Comparison of ENCODE assay signal across 20 cellular contexts in the genomic region with DNA sequence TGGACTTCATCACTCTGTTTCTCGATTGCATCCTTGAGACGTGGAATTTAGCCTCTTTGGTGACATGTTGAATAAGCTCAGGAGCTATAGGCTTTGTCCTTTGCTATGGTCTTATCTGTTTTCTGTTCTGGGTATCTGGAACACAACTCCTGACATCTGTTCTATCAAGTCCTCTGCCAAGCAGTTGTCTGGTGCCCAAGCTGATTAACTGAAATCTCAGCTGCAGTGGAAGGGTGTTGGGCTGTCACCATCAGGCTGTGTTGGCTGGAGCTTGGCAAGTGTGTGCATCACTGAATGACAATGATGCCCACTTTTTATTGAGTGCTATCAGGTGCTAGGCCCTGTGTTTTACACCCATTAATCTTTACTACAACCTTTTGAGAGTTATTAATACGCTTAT.
A peak's percentile ranks its signal among the peaks of the same experiment; 100 is the strongest.
DNase-seq lines count a peak whose midpoint lies in the region; FAIRE-seq and TF ChIP-seq lines count a peak whose summit lies in the region.
"Had no signal": no experiment of that assay in that cellular context is flagged by ENCODE, and none has a peak within 500 bp of the region (broad histone marks: within the 10 kb centered on the region; RNA-seq: fewer than 3 reads in every experiment).

No MANE protein-coding gene starts in this region.

- no peak for DNase-seq in HTR-8/SVneo (ENCODE audit: insufficient read length, low spot score)
- DNase-seq in NCI-H1694 treated with DMSO at 0.1 percent for 48 hours (lab: John Stamatoyannopoulos, UW) = peak; percentile 95
- DNase-seq in hippocampal formation (lab: John Stamatoyannopoulos, UW) = peak; percentile 28 to 46
- DNase-seq in putamen (ENCODE audit: low spot score) = peak; percentile 33
- no peak for DNase-seq in GOT3 (lab: John Stamatoyannopoulos, UW)
- DNase-seq in coronary artery (ENCODE audit: low spot score) = no peak
- no peak for DNase-seq in COLO668 (lab: John Stamatoyannopoulos, UW; ENCODE audit: unreplicated experiment)
- DNase-seq: ACHN; Calu3; CD8-positive, alpha-beta T cell; DMS53; EL; GF-D8; MV-4-11; NCI-H187; NCI-H69; Peyer's patch had no signal

- no peak for TF ChIP-seq CTCF in coronary artery (IDR thresholded peaks at IDR 0.05)

- no peak overlapping the region for H3K27ac ChIP-seq in coronary artery
- H3K27ac ChIP-seq: BLaER1 treated with 17β-estradiol and CSF1 and Interleukin-3, amounts not matched to agents 10 nM and 100 nM; Peyer's patch; SJSA1 had no signal

- peak; percentile 40 for FAIRE-seq in HTR-8/SVneo (lab: Jason Lieb, UNC)
- FAIRE-seq: GM19239 had no signal

- H3K4me3 ChIP-seq in coronary artery = no peak overlapping the region
- H3K4me3 ChIP-seq: BLaER1 treated with 17β-estradiol and CSF1 and Interleukin-3, amounts not matched to agents 10 nM and 100 nM; Peyer's patch; SJSA1 had no signal

Comparison
In these comparisons a context has a peak if more than half of its experiments do, and no peak if none do; other contexts are left out.
1. DNase-seq: peak in NCI-H1694 treated with DMSO at 0.1 percent for 48 hours (single experiment), hippocampal formation (2 of 2) and putamen (single experiment); none in HTR-8/SVneo (single experiment), GOT3 (single experiment), coronary artery (single experiment) and COLO668 (single experiment).